8 cellular contexts compared by ENCODE assay signal in the genomic region with DNA sequence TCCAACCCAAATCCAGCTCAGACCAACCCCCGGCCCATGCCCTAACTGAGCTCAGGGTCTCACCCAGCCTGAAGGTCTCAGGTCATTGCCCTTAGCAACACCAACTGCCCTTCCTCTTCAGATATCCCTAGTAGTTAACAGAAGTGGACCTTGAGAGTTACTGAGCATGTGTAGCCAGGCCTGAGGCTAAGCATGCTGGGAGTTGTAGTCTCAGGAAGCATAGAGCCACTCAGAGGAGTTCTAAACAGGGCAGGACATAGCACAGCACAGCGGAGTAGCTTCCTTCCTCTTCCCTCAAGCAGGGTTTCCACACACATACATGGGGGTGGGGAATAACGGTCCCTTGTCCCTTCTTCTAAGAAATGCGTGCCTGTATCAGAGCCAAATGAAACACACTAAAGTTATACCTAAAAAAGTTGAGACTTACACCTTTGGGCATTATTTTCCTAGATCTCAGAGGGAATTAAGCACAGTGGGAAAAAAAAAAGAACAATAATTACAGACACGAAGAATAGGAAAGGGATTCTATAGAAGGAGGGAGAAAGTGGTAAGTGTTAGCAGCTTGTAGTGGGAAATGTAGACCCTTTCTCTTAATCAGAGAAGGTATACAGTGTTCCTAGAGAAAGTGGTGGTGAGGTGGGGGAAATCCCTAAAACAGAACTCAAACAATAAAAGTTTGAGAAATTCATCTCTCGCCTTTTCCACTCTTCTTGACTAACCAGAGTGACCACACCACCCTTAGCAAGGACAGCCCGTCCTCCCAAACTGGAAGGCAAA. TPM values are rescaled to one million over a fixed set of nuclear protein-coding genes. Genes with fewer than 3 reads are reported as not detected.
DNase-seq lines count a peak whose midpoint lies in the region; ATAC-seq and TF ChIP-seq lines count a peak whose summit lies in the region.

No MANE protein-coding gene starts in this region.

- H3K4me1 ChIP-seq in adrenal gland (replicated peaks in 1 of 2) = peaks cover 38 to 41% of the 10 kb centered on the region in 2 donors
- peaks cover 24 to 58% (median 47%) of the 10 kb centered on the region in 9 donors for H3K4me1 ChIP-seq in heart right ventricle

- 31 to 41% (median 33%) methylated on average over 7 of the region's 7 CpGs for WGBS in adrenal gland, 4 donors
- WGBS in heart right ventricle, 2 donors = 42 to 48% methylated on average over 7 of the region's 7 CpGs

- H3K27me3 ChIP-seq in adrenal gland (no peaks in the 10 kb centered on the region), heart right ventricle (no peaks in the 10 kb centered on the region)

- TF ChIP-seq CTCF in adrenal gland (IDR thresholded peaks at IDR 0.05) (no peak), heart right ventricle (IDR thresholded peaks at IDR 0.05) (no peak), progenitor cell of endocrine pancreas (IDR thresholded peaks at IDR 0.05; ENCODE audit: unreplicated experiment) (no peak)

- H3K36me3 Mint-ChIP-seq in progenitor cell of endocrine pancreas (ENCODE audit: insufficient read depth) = peaks cover 13% of the 10 kb centered on the region

- ATAC-seq in GM19023 (IDR thresholded peaks at IDR 0.05; ENCODE audit: unreplicated experiment) (peak; percentile 65), HG03159 (IDR thresholded peaks at IDR 0.05; ENCODE audit: unreplicated experiment) (peak; percentile 61), heart right ventricle (peak; percentile 36 to 63 (median 56))

- no peak for TF ChIP-seq POLR2A in adrenal gland (IDR thresholded peaks at IDR 0.05)

- no peaks in the 10 kb centered on the region for H3K9me3 ChIP-seq in adrenal gland (replicated peaks in 1 of 3)
- H3K9me3 ChIP-seq in heart right ventricle = no peaks in the 10 kb centered on the region

- peaks cover 0 to 41% of the 10 kb centered on the region in 2 donors for H3K36me3 ChIP-seq in adrenal gland (replicated peaks in 1 of 2)
- H3K36me3 ChIP-seq in heart right ventricle = peaks cover 0 to 45% (median 38%) of the 10 kb centered on the region in 9 donors

- H3K9me3 Mint-ChIP-seq in progenitor cell of endocrine pancreas (ENCODE audit: low read depth) = no peaks in the 10 kb centered on the region

- peak overlapping the region; percentile 25 for H3K27ac Mint-ChIP-seq in progenitor cell of endocrine pancreas

- intact Hi-C loops in adrenal gland (cut with DNase I) (loop anchor here in 1 of 2 donors (5.0 kb wide), 1 partner anchor 34 kb away; no protein-coding TSS in a partner anchor), heart right ventricle (cut with DNase I) (loop anchor here in 3 of 10 donors (2.0 to 5.0 kb wide), 2 partner anchors 34 to 37 kb away; a partner anchor contains a TSS)

- no peaks in the 10 kb centered on the region for H3K27me3 Mint-ChIP-seq in progenitor cell of endocrine pancreas

- peaks cover 42% of the 10 kb centered on the region for H3K4me1 Mint-ChIP-seq in progenitor cell of endocrine pancreas (ENCODE audit: low read depth)

- peak overlapping the region; percentile 96 for H3K4me3 Mint-ChIP-seq in progenitor cell of endocrine pancreas (ENCODE audit: low read depth)

- H3K27ac ChIP-seq in adrenal gland = peak overlapping the region in 2 of 5 donors; percentile 1 to 18
- peak overlapping the region in 6 of 10 donors; percentile 39 to 100 (median 99) for H3K27ac ChIP-seq in heart right ventricle

- peak overlapping the region in 1 of 4 donors; percentile 71 for H3K4me3 ChIP-seq in adrenal gland
- H3K4me3 ChIP-seq in heart right ventricle = peak overlapping the region in 7 of 10 donors; percentile 5 to 98 (median 24)

- DNase-seq in CD1c-positive myeloid dendritic cell (ENCODE audit: extremely low spot score) = peak; percentile 91
- peak; percentile 93 for DNase-seq in SIG-M5 (lab: John Stamatoyannopoulos, UW)
- peak; percentile 59 to 88 (median 75) for DNase-seq in adrenal gland
- peak in 1 of 2 donors; percentile 72 for DNase-seq in heart right ventricle
- no peak for DNase-seq in progenitor cell of endocrine pancreas (ENCODE audit: low spot score, unreplicated experiment)
- DNase-seq in ureter (ENCODE audit: low spot score) = no peak

RNA-seq across cellular contexts. Expression of a gene that starts 4.4 kb away (rescaled TPM):
- total RNA-seq in adrenal gland (10 to 100 TPM; 37.3 to 80.9 (median 56.6) TPM), heart right ventricle (10 to 100 TPM; 32.6 to 65.3 (median 54.2) TPM), progenitor cell of endocrine pancreas (130 and 132 TPM in 2 replicates), ureter (115 TPM)
- polyA plus RNA-seq in adrenal gland (100 to 1,000 TPM in 1 of 3 donors, 10 to 100 TPM in 2; 25.6 to 140 (median 31.4) TPM), heart right ventricle (10 to 100 TPM in 1 of 2 donors, 1 to 10 TPM in 1; 9.6 to 60.6 TPM)

RNA-seq across cellular contexts. Expression of a gene that starts 13.6 kb away (rescaled TPM):
- total RNA-seq in adrenal gland = 1 to 10 TPM in 1 of 8 donors, under 1 TPM in 3, not detected in 4; 0.28 to 1.8 (median 0.34) TPM
- under 1 TPM; 0.26 to 0.71 (median 0.32) TPM for polyA plus RNA-seq in adrenal gland
- 1 to 10 TPM in 2 of 10 donors, under 1 TPM in 6, not detected in 2; 0.23 to 1.9 (median 0.41) TPM for total RNA-seq in heart right ventricle
- polyA plus RNA-seq in heart right ventricle = under 1 TPM; 0.43 to 0.73 TPM
- 0.72 and 0.75 TPM in 2 replicates for total RNA-seq in progenitor cell of endocrine pancreas
- not detected for total RNA-seq in ureter

RNA-seq across cellular contexts. Expression of a gene that starts 37.6 kb away (rescaled TPM):
- total RNA-seq in adrenal gland (10 to 100 TPM; 70.1 to 89.6 (median 82.3) TPM), heart right ventricle (100 to 1,000 TPM in 5 of 10 donors, 10 to 100 TPM in 5; 79.4 to 110 (median 100) TPM), progenitor cell of endocrine pancreas (52.7 and 59.4 TPM in 2 replicates), ureter (72.6 TPM)
- polyA plus RNA-seq in adrenal gland (100 to 1,000 TPM in 1 of 3 donors, 10 to 100 TPM in 2; 60.1 to 141 (median 71.6) TPM), heart right ventricle (10 to 100 TPM; 71.0 to 77.5 TPM)

RNA-seq across cellular contexts. Expression of a gene that starts 38.4 kb away (rescaled TPM):
- total RNA-seq in adrenal gland = 1 to 10 TPM in 1 of 8 donors, under 1 TPM in 7; 0.18 to 1.0 (median 0.50) TPM
- under 1 TPM; 0.13 to 0.84 (median 0.16) TPM for polyA plus RNA-seq in adrenal gland
- 1 to 10 TPM in 2 of 10 donors, under 1 TPM in 8; 0.32 to 1.6 (median 0.74) TPM for total RNA-seq in heart right ventricle
- 1 to 10 TPM in 1 of 2 donors, under 1 TPM in 1; 0.37 to 1.2 TPM for polyA plus RNA-seq in heart right ventricle
- total RNA-seq in progenitor cell of endocrine pancreas = 0.29 and 0.34 TPM in 2 replicates
- 0.70 TPM for total RNA-seq in ureter

RNA-seq across cellular contexts. Expression of a gene that starts 54.5 kb away (rescaled TPM):
- total RNA-seq in adrenal gland = 10 to 100 TPM; 20.6 to 97.7 (median 74.3) TPM
- polyA plus RNA-seq in adrenal gland = 100 to 1,000 TPM in 2 of 3 donors, 10 to 100 TPM in 1; 30.3 to 136 (median 121) TPM
- total RNA-seq in heart right ventricle = 10 to 100 TPM; 21.5 to 51.8 (median 30.8) TPM
- 10 to 100 TPM; 24.8 to 47.0 TPM for polyA plus RNA-seq in heart right ventricle
- total RNA-seq in progenitor cell of endocrine pancreas = 142 and 143 TPM in 2 replicates
- 85.7 TPM for total RNA-seq in ureter

Comparison
In these comparisons a context has a peak if more than half of its experiments do, and no peak if none do; other contexts are left out.
1. DNase-seq: peak in CD1c-positive myeloid dendritic cell (single experiment), SIG-M5 (single experiment) and adrenal gland (7 of 7); none in progenitor cell of endocrine pancreas (single experiment) and ureter (single experiment).
2. Peak in every context shown above with its lines, with median percentiles within 50 percentile points of each other: ATAC-seq.